1 cellular context compared by ENCODE assay signal in the genomic region with DNA sequence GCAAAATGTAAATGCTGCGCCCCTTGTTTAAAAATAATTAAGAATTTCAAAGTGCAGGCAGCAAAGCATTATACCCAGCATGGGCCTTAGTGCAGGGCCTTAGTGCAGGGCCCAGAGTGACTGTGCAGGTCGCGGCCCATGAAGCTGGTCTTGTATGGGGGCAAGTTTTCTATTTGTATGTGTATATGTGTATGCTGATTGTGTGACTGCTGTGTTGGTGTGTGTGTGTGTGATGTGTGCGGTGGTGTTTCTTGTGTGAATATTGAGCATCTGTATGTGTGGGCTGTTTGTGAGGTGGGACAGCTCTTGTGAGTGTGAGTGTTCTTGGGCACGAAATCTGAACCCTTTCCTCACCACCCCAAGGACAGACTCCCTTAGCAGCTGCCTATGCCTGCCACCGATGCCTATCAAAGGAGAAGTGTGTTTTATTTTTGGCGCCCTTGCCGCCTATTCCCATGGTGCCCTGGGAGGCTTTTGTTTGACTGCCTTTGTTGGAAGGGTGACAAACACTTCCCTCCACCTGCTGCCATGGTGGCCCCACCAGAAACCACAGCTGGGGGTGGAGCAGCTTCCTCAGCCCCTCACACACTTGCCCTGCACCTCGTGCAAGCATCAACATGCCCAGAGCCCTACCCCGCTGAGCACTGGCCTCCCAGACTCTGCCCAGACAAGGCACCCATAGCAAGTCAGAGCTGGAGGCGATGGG.
TF ChIP-seq lines count a peak whose summit lies in the region.

No MANE protein-coding gene starts in this region.

TF ChIP-seq in GM12878, 131 proteins besides CTCF, POLR2A, EP300 and RAD21 (continues in another document):
- TF ChIP-seq, protein P1, sequence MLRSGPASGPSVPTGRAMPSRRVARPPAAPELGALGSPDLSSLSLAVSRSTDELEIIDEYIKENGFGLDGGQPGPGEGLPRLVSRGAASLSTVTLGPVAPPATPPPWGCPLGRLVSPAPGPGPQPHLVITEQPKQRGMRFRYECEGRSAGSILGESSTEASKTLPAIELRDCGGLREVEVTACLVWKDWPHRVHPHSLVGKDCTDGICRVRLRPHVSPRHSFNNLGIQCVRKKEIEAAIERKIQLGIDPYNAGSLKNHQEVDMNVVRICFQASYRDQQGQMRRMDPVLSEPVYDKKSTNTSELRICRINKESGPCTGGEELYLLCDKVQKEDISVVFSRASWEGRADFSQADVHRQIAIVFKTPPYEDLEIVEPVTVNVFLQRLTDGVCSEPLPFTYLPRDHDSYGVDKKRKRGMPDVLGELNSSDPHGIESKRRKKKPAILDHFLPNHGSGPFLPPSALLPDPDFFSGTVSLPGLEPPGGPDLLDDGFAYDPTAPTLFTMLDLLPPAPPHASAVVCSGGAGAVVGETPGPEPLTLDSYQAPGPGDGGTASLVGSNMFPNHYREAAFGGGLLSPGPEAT (IDR thresholded peaks at IDR 0.05; ENCODE audit: low read depth), result peak; percentile 48; the same call in 1 of the 2 replicates
- TF ChIP-seq RUNX3 (IDR thresholded peaks at IDR 0.05; ENCODE audit: low read length) (peak; percentile 90), MXI1 (IDR thresholded peaks at IDR 0.05; ENCODE audit: low read depth, low read length) (0 out of 2 replicates have a peak, but pooled peaks have one; percentile 54), NFIC (IDR thresholded peaks at IDR 0.05; ENCODE audit: low read depth, low read length) (peak; percentile 13; the same call in 1 of the 2 replicates), IRF5 (IDR thresholded peaks at IDR 0.05; ENCODE audit: borderline replicate concordance) (no peak), SRF (IDR thresholded peaks at IDR 0.05; ENCODE audit: low read depth in 2 of 2, low read length in 2 of 2) (no peak), HSF1 (IDR thresholded peaks at IDR 0.05; ENCODE audit: low read depth, low read length) (no peak), CHD1 (IDR thresholded peaks at IDR 0.05; ENCODE audit: low read depth, low read length) (0 out of 2 replicates have a peak, but pooled peaks have one; percentile 83), PAX5 (IDR thresholded peaks at IDR 0.05; ENCODE audit: borderline replicate concordance, low read depth, low read length) (peak; percentile 51; the same call in 1 of the 2 replicates), PKNOX1 (IDR thresholded peaks at IDR 0.05) (0 out of 2 replicates have a peak, but pooled peaks have one; percentile 9), CUX1 (IDR thresholded peaks at IDR 0.05; ENCODE audit: insufficient replicate concordance, low read depth, low read length) (no peak), BMI1 (IDR thresholded peaks at IDR 0.05; ENCODE audit: borderline replicate concordance) (peak; percentile 39), CBFB (IDR thresholded peaks at IDR 0.05; ENCODE audit: low read depth) (peak; percentile 41; the same call in 1 of the 2 replicates), USF2 (IDR thresholded peaks at IDR 0.05; ENCODE audit: borderline replicate concordance, low read depth, low read length) (no peak), PRDM15 (CRISPR knock-in tag; IDR thresholded peaks at IDR 0.05) (no peak), FOXM1 (IDR thresholded peaks at IDR 0.05; ENCODE audit: low read depth, low read length) (no peak), BCL11A (IDR thresholded peaks at IDR 0.05; ENCODE audit: low read depth, low read length) (no peak), EED (IDR thresholded peaks at IDR 0.05; ENCODE audit: low read depth) (peak; percentile 56), POLR2AphosphoS2 (IDR thresholded peaks at IDR 0.05; ENCODE audit: low read depth, low read length) (no peak), BHLHE40 (IDR thresholded peaks at IDR 0.05; ENCODE audit: borderline replicate concordance in 1 of 2, low read depth in 2 of 2, low read length in 1 of 2) (peak; percentile 68 to 81; a peak in 3 of 4 replicates), IKZF2 (IDR thresholded peaks at IDR 0.05) (peak; percentile 69; a peak in 3 of 4 replicates), DPF2 (IDR thresholded peaks at IDR 0.05) (peak; percentile 83), SUZ12 (IDR thresholded peaks at IDR 0.05; ENCODE audit: unreplicated experiment) (no peak), NBN (IDR thresholded peaks at IDR 0.05) (peak; percentile 86; the same call in 1 of the 2 replicates), RCOR1 (conservative IDR thresholded peaks at IDR 0.05; ENCODE audit: low read depth, low read length) (0 out of 2 replicates have a peak, but pooled peaks have one; percentile 36), E2F4 (IDR thresholded peaks at IDR 0.05; ENCODE audit: low read depth, low read length) (peak; percentile 90), FOXK2 (IDR thresholded peaks at IDR 0.05) (peak; percentile 53; the same call in 1 of the 2 replicates), SP1 (IDR thresholded peaks at IDR 0.05; ENCODE audit: low read depth, low read length) (peak; percentile 6), SMAD5 (IDR thresholded peaks at IDR 0.05; ENCODE audit: low read depth) (no peak)
- TF ChIP-seq, protein P2, sequence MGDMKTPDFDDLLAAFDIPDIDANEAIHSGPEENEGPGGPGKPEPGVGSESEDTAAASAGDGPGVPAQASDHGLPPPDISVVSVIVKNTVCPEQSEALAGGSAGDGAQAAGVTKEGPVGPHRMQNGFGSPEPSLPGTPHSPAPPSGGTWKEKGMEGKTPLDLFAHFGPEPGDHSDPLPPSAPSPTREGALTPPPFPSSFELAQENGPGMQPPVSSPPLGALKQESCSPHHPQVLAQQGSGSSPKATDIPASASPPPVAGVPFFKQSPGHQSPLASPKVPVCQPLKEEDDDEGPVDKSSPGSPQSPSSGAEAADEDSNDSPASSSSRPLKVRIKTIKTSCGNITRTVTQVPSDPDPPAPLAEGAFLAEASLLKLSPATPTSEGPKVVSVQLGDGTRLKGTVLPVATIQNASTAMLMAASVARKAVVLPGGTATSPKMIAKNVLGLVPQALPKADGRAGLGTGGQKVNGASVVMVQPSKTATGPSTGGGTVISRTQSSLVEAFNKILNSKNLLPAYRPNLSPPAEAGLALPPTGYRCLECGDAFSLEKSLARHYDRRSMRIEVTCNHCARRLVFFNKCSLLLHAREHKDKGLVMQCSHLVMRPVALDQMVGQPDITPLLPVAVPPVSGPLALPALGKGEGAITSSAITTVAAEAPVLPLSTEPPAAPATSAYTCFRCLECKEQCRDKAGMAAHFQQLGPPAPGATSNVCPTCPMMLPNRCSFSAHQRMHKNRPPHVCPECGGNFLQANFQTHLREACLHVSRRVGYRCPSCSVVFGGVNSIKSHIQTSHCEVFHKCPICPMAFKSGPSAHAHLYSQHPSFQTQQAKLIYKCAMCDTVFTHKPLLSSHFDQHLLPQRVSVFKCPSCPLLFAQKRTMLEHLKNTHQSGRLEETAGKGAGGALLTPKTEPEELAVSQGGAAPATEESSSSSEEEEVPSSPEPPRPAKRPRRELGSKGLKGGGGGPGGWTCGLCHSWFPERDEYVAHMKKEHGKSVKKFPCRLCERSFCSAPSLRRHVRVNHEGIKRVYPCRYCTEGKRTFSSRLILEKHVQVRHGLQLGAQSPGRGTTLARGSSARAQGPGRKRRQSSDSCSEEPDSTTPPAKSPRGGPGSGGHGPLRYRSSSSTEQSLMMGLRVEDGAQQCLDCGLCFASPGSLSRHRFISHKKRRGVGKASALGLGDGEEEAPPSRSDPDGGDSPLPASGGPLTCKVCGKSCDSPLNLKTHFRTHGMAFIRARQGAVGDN (IDR thresholded peaks at IDR 0.05), result peak; percentile 88
